ENCODE assay signal across 8 cellular contexts in the genomic region with DNA sequence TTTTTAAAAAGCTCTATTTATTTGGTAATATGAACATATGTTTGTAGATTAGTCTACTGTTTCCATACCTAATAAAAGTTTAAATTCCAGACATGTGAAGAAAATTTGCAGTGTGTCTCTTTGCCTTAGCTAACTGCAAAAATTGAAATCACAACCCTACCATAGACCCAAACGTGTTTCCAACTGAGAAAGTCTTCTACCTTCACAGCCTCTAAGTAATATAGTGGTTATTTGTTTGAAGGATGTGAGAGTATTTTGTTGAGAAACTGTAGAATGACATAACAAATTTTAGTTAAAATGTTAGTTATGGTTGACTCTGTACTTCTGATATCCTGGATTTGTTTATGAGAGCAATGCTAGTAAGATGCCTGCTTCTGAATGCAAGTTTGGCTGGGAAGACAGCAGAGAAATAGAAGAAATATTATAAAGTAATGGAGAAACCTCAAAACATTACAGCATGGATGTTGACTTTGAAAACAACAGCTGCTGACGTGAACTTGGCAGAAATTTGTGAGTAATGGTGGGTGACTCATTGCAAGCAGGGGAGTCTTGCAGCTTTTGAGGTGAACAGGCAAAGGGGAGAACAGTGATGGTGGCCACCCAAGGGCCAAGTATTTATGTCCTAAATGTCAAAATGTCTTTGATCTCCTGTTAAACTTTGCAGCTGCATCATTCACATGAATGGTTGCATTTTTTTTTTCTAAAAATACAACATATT. TPM values are rescaled to one million over a fixed set of nuclear protein-coding genes. Genes with fewer than 3 reads are reported as not detected.
A peak's percentile ranks its signal among the peaks of the same experiment; 100 is the strongest.
DNase-seq lines count a peak whose midpoint lies in the region; ATAC-seq and TF ChIP-seq lines count a peak whose summit lies in the region.
"Not testable (repeated sequence)": the region's sequence is repeated elsewhere in the genome, so short reads cannot be mapped to it uniquely, and the experiment has no call there.

No MANE protein-coding gene starts in this region.

- not testable (repeated sequence) for H3K27me3 Mint-ChIP-seq in CD14-positive monocyte (ENCODE audit: low read depth in 3 of 3); T-helper 17 cell; activated naive CD8-positive, alpha-beta T cell treated with anti-CD3 and anti-CD28 coated beads for 36 hours

- peaks cover 18 to 33% of the 10 kb centered on the region in 2 donors for H3K36me3 Mint-ChIP-seq in CD14-positive monocyte
- not testable (repeated sequence) for H3K36me3 Mint-ChIP-seq in T-helper 17 cell (ENCODE audit: low read depth)
- peaks cover 18% of the 10 kb centered on the region for H3K36me3 Mint-ChIP-seq in activated naive CD8-positive, alpha-beta T cell treated with anti-CD3 and anti-CD28 coated beads for 36 hours

- intact Hi-C loops in CD14-positive monocyte (cut with micrococcal nuclease); sciatic nerve (cut with DNase I): not testable (repeated sequence)

- H3K4me1 Mint-ChIP-seq in CD14-positive monocyte = peaks cover 52% of the 10 kb centered on the region
- H3K4me1 Mint-ChIP-seq in T-helper 17 cell = peaks cover 31% of the 10 kb centered on the region
- peaks cover 69% of the 10 kb centered on the region for H3K4me1 Mint-ChIP-seq in activated naive CD8-positive, alpha-beta T cell treated with anti-CD3 and anti-CD28 coated beads for 36 hours

- H3K9me3 ChIP-seq in T-helper 17 cell (ENCODE audit: control insufficient read depth, low read length, poor library complexity, severe bottlenecking) = not testable (repeated sequence)

- peak overlapping the region; percentile 33 to 95 (median 79) for H3K27ac Mint-ChIP-seq in CD14-positive monocyte
- H3K27ac Mint-ChIP-seq in T-helper 17 cell = not testable (repeated sequence)
- H3K27ac Mint-ChIP-seq in activated naive CD8-positive, alpha-beta T cell treated with anti-CD3 and anti-CD28 coated beads for 36 hours = peak overlapping the region; percentile 87

- DNase-seq in CD14-positive monocyte (ENCODE audit: low spot score) (peak; percentile 75), fibroblast of peridontal ligament (ENCODE audit: extremely low read depth) (peak; percentile 76)
- not testable (repeated sequence) for DNase-seq in T-helper 17 cell; sciatic nerve (ENCODE audit: low spot score)
- DNase-seq in activated naive CD8-positive, alpha-beta T cell treated with anti-CD3 and anti-CD28 coated beads for 36 hours = peak; percentile 59

- ATAC-seq in GM19328 (IDR thresholded peaks at IDR 0.05; ENCODE audit: unreplicated experiment) = peak; percentile 39
- peak; percentile 69 for ATAC-seq in HG02759 (IDR thresholded peaks at IDR 0.05; ENCODE audit: unreplicated experiment)
- peak; percentile 37 for ATAC-seq in HG03558 (IDR thresholded peaks at IDR 0.05; ENCODE audit: extremely low read depth, unreplicated experiment)
- ATAC-seq in T-helper 17 cell = peak; percentile 41
- peak; percentile 63 for ATAC-seq in sciatic nerve

- H3K9me3 Mint-ChIP-seq in CD14-positive monocyte; activated naive CD8-positive, alpha-beta T cell treated with anti-CD3 and anti-CD28 coated beads for 36 hours: not testable (repeated sequence)

- not testable (repeated sequence) for TF ChIP-seq CTCF in CD14-positive monocyte (IDR thresholded peaks at IDR 0.05)

- H3K4me3 Mint-ChIP-seq in CD14-positive monocyte, T-helper 17 cell: not testable (repeated sequence)
- H3K4me3 Mint-ChIP-seq in activated naive CD8-positive, alpha-beta T cell treated with anti-CD3 and anti-CD28 coated beads for 36 hours = peak overlapping the region; percentile 48

RNA-seq across cellular contexts. Expression of a gene that starts 7.8 kb away (rescaled TPM):
- 10 to 100 TPM in 1 of 2 donors, 1 to 10 TPM in 1; 6.9 to 11.1 TPM for polyA plus RNA-seq in CD14-positive monocyte
- total RNA-seq in T-helper 17 cell (10 to 100 TPM; 14.9 to 16.7 TPM), sciatic nerve (30.8 TPM)
- 10 to 100 TPM; 23.7 to 28.0 TPM for total RNA-seq in activated naive CD8-positive, alpha-beta T cell treated with anti-CD3 and anti-CD28 coated beads for 36 hours
